ENCODE assay signal across 17 cellular contexts in the genomic region with DNA sequence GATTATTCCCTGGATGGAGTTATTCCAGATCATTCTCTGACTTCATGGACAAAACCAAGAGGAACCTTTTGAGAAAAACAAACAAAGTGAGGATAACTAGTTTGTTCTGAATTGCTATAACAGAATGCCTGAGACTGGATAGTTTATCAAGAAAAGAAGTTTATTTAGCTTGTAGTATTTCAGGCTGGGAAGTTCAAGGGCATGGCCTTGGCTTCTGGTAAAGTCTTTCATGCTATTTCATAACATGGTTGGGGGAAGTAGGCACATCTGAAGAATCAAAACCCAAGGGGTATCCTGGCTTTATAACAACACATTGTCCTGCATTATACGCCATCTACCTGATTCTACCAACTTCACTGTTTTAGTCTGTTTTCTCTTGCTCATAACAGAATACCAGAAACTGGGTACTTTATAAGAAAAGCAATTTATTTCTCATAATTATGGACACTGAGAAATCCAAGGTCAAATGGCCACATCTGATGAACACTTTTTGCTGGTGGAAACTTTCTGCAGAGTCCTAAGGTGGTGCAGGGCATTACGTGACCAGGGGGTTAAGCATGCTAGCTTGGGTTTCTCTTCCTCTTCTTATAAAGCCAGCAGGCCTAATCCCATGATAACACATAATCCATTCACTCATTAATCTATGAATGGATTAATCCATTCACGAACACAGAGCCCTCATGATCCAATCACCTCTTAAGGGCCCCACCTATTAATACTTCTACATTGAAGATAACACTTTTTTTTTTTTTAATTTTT.
DNase-seq lines count a peak whose midpoint lies in the region; ATAC-seq, FAIRE-seq and TF ChIP-seq lines count a peak whose summit lies in the region.
"Had no signal": no experiment of that assay in that cellular context is flagged by ENCODE, and none has a peak within 500 bp of the region (broad histone marks: within the 10 kb centered on the region; RNA-seq: fewer than 3 reads in every experiment).

No MANE protein-coding gene starts in this region.

- CTCF ChIA-PET in HepG2 (lab: Yijun Ruan, JAX; ENCODE audit: low intra/inter-chr PET ratio, low total read pairs), result no interaction called here

- no peak for ATAC-seq in HepG2
- ATAC-seq in right lobe of liver, result no peak
- no peak for ATAC-seq in GM21390 (IDR thresholded peaks at IDR 0.05; ENCODE audit: unreplicated experiment)
- ATAC-seq in sciatic nerve, result no peak

- H3K9ac ChIP-seq in HepG2 (ENCODE audit: insufficient read depth, low read depth, low read length), result no peak overlapping the region
- H3K9ac ChIP-seq: BLaER1 had no signal

- H3K4me3 ChIP-seq in HepG2 (replicated peaks in 1 of 3; ENCODE audit: insufficient read depth in 1 of 3, low read depth in 2 of 3, low read length in 3 of 3) (no peak overlapping the region), right lobe of liver (no peak overlapping the region)
- H3K4me3 ChIP-seq: BLaER1 had no signal

- H3K36me3 ChIP-seq in HepG2 (replicated peaks in 1 of 2; ENCODE audit: control insufficient read depth in 1 of 2, insufficient read depth in 2 of 2, low read length in 2 of 2) (no peaks in the 10 kb centered on the region), right lobe of liver (no peaks in the 10 kb centered on the region)
- H3K36me3 ChIP-seq: BLaER1 had no signal

- no peak for TF ChIP-seq EP300 in HepG2 (IDR thresholded peaks at IDR 0.05; ENCODE audit: low read depth in 2 of 2, low read length in 2 of 2)
- no peak for TF ChIP-seq EP300 in HepG2 (CRISPR knock-in tag; IDR thresholded peaks at IDR 0.05; ENCODE audit: borderline replicate concordance)

- H3K27me3 ChIP-seq in HepG2 (ENCODE audit: control insufficient read depth in 1 of 2, insufficient read depth in 2 of 2, low read length in 2 of 2), result no peaks in the 10 kb centered on the region
- H3K27me3 ChIP-seq in right lobe of liver, result no peaks in the 10 kb centered on the region
- H3K27me3 ChIP-seq: BLaER1 had no signal

- WGBS in HepG2 (ENCODE audit: low lambda C conversion rate), result 53% methylated on average over 3 of the region's 3 CpGs
- 70% methylated on average over 3 of the region's 3 CpGs for WGBS in right lobe of liver (ENCODE audit: insufficient coverage, low coverage, low lambda C conversion rate, missing lambda C conversion rate)

- DNase-seq in HepG2 (ENCODE audit: low spot score) (peak; percentile 18), right lobe of liver (no peak), MV-4-11 (lab: John Stamatoyannopoulos, UW) (peak; percentile 8), UCSD-AML1 (lab: John Stamatoyannopoulos, UW; ENCODE audit: unreplicated experiment) (no peak), sciatic nerve (ENCODE audit: low spot score) (no peak)
- DNase-seq: 8988T; CD4-positive, alpha-beta memory T cell; DMS 273 treated with DMSO at 0.1 percent for 48 hours; DMS53; DND-41; EL; H9; KG1 had no signal

- TF ChIP-seq POLR2A in HepG2 (IDR thresholded peaks at IDR 0.05; ENCODE audit: insufficient read depth in 1 of 2, low read depth in 2 of 2, low read length in 2 of 2), result no peak
- TF ChIP-seq POLR2A in right lobe of liver (IDR thresholded peaks at IDR 0.05), result no peak

- no peak overlapping the region for H2AFZ ChIP-seq in HepG2 (ENCODE audit: low read length)

- no peak for TF ChIP-seq RAD21 in HepG2 (CRISPR knock-in tag; IDR thresholded peaks at IDR 0.05)

- in situ Hi-C loops in HepG2 (cut with HindIII; ENCODE audit: extremely low pct_ligation_motif_present, low pct_unique_long_range_greater_than_20kb), result no loop called here

- H3K4me2 ChIP-seq in HepG2 (ENCODE audit: low read depth, low read length), result no peak overlapping the region
- H3K4me2 ChIP-seq: BLaER1 had no signal

- POLR2A ChIA-PET in HepG2 (lab: Yijun Ruan, JAX), result no interaction called here

- intact Hi-C loops in HepG2 (cut with micrococcal nuclease; ENCODE audit: unreplicated experiment), result no loop called here
- intact Hi-C loops in right lobe of liver (cut with DNase I), result no loop called here
- intact Hi-C loops in sciatic nerve (cut with DNase I), result no loop called here

- H3K9me3 ChIP-seq in HepG2 (ENCODE audit: low read length) (no peaks in the 10 kb centered on the region), right lobe of liver (no peaks in the 10 kb centered on the region)
- H3K9me3 ChIP-seq: BLaER1 had no signal

- H3K4me1 ChIP-seq in HepG2 (ENCODE audit: insufficient read depth, low read length) (peaks cover 29% of the 10 kb centered on the region), right lobe of liver (no peaks in the 10 kb centered on the region)
- H3K4me1 ChIP-seq: BLaER1 had no signal

- H3K27ac ChIP-seq in HepG2 (ENCODE audit: extremely low read length, insufficient read depth, low read length), result no peak overlapping the region
- H3K27ac ChIP-seq in right lobe of liver, result no peak overlapping the region
- H3K27ac ChIP-seq in VCaP, result peak overlapping the region; percentile 78
- H3K27ac ChIP-seq: BLaER1 had no signal

- no TSS peak for BruUV-seq in HepG2 (replicated peaks; lab: Mats Ljungman, UMichigan)

- TF ChIP-seq CTCF in HepG2 (CRISPR knock-in tag; IDR thresholded peaks at IDR 0.05) (no peak), right lobe of liver (IDR thresholded peaks at IDR 0.05) (no peak), VCaP (conservative IDR thresholded peaks at IDR 0.05) (no peak)

- H4K20me1 ChIP-seq in HepG2 (ENCODE audit: insufficient read depth, low read length), result no peaks in the 10 kb centered on the region
- H4K20me1 ChIP-seq: BLaER1 had no signal

- no peaks in the 10 kb centered on the region for H3K79me2 ChIP-seq in HepG2 (ENCODE audit: insufficient read depth, low read length)

- FAIRE-seq in HepG2 (lab: Jason Lieb, UNC), result no peak
- FAIRE-seq: H1 had no signal

TF ChIP-seq in HepG2, 621 proteins besides CTCF, POLR2A, EP300 and RAD21 (continues in another document):
- no peak for TF ChIP-seq ZNF33B (CRISPR knock-in tag; IDR thresholded peaks at IDR 0.05)
- no peak for TF ChIP-seq NFIB (CRISPR knock-in tag; IDR thresholded peaks at IDR 0.05; ENCODE audit: borderline replicate concordance)
- no peak for TF ChIP-seq RBM22 (optimal IDR thresholded peaks at IDR 0.05; ENCODE audit: low read length)
- TF ChIP-seq PHF21A (CRISPR knock-in tag; IDR thresholded peaks at IDR 0.05), result no peak
- TF ChIP-seq DR1 (CRISPR knock-in tag; IDR thresholded peaks at IDR 0.05), result no peak
- no peak for TF ChIP-seq ZNF543 (CRISPR knock-in tag; IDR thresholded peaks at IDR 0.05)
- TF ChIP-seq PPARG (CRISPR knock-in tag; conservative IDR thresholded peaks at IDR 0.05), result no peak
- TF ChIP-seq ARNT (IDR thresholded peaks at IDR 0.05), result no peak
- no peak for TF ChIP-seq RBM39 (IDR thresholded peaks at IDR 0.05; ENCODE audit: low read depth, low read length, poor library complexity, severe bottlenecking)
- no peak for TF ChIP-seq MIER3 (CRISPR knock-in tag; IDR thresholded peaks at IDR 0.05; ENCODE audit: borderline replicate concordance)
- TF ChIP-seq HHEX (CRISPR knock-in tag; IDR thresholded peaks at IDR 0.05), result no peak
- TF ChIP-seq SP5 (CRISPR knock-in tag; IDR thresholded peaks at IDR 0.05; ENCODE audit: borderline replicate concordance, low read depth), result no peak
- no peak for TF ChIP-seq SP2 (CRISPR knock-in tag; IDR thresholded peaks at IDR 0.05)
- TF ChIP-seq JUN (CRISPR knock-in tag; IDR thresholded peaks at IDR 0.05), result no peak
- TF ChIP-seq, protein P1, sequence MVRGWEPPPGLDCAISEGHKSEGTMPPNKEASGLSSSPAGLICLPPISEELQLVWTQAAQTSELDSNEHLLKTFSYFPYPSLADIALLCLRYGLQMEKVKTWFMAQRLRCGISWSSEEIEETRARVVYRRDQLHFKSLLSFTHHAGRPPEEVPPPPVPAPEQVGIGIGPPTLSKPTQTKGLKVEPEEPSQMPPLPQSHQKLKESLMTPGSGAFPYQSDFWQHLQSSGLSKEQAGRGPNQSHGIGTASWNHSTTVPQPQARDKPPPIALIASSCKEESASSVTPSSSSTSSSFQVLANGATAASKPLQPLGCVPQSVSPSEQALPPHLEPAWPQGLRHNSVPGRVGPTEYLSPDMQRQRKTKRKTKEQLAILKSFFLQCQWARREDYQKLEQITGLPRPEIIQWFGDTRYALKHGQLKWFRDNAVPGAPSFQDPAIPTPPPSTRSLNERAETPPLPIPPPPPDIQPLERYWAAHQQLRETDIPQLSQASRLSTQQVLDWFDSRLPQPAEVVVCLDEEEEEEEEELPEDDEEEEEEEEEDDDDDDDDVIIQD (CRISPR knock-in tag; IDR thresholded peaks at IDR 0.05; ENCODE audit: low read depth), result 0 out of 2 replicates have a peak, but pooled peaks have one; percentile 29
- TF ChIP-seq ZIK1 (CRISPR knock-in tag; IDR thresholded peaks at IDR 0.05; ENCODE audit: borderline replicate concordance, low read depth), result no peak
- TF ChIP-seq SNAPC2 (CRISPR knock-in tag; IDR thresholded peaks at IDR 0.05), result no peak
- no peak for TF ChIP-seq MLLT10 (CRISPR knock-in tag; IDR thresholded peaks at IDR 0.05)
- TF ChIP-seq, protein P2, sequence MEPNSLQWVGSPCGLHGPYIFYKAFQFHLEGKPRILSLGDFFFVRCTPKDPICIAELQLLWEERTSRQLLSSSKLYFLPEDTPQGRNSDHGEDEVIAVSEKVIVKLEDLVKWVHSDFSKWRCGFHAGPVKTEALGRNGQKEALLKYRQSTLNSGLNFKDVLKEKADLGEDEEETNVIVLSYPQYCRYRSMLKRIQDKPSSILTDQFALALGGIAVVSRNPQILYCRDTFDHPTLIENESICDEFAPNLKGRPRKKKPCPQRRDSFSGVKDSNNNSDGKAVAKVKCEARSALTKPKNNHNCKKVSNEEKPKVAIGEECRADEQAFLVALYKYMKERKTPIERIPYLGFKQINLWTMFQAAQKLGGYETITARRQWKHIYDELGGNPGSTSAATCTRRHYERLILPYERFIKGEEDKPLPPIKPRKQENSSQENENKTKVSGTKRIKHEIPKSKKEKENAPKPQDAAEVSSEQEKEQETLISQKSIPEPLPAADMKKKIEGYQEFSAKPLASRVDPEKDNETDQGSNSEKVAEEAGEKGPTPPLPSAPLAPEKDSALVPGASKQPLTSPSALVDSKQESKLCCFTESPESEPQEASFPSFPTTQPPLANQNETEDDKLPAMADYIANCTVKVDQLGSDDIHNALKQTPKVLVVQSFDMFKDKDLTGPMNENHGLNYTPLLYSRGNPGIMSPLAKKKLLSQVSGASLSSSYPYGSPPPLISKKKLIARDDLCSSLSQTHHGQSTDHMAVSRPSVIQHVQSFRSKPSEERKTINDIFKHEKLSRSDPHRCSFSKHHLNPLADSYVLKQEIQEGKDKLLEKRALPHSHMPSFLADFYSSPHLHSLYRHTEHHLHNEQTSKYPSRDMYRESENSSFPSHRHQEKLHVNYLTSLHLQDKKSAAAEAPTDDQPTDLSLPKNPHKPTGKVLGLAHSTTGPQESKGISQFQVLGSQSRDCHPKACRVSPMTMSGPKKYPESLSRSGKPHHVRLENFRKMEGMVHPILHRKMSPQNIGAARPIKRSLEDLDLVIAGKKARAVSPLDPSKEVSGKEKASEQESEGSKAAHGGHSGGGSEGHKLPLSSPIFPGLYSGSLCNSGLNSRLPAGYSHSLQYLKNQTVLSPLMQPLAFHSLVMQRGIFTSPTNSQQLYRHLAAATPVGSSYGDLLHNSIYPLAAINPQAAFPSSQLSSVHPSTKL (CRISPR knock-in tag; IDR thresholded peaks at IDR 0.05), result peak; percentile 88

Comparison
In these comparisons a context has a peak if more than half of its experiments do, and no peak if none do; other contexts are left out.
1. DNase-seq: peak in HepG2 (single experiment) and MV-4-11 (single experiment); none in right lobe of liver (0 of 3), UCSD-AML1 (single experiment) and sciatic nerve (single experiment).